In genomic region chr12:94100254-94100653, GRCh38 we compare ENCODE assay signal across 8 cellular contexts. TPM values are rescaled to one million over a fixed set of nuclear protein-coding genes. Genes with fewer than 3 reads are reported as not detected.
DNase-seq lines count a peak whose midpoint lies in the region; ATAC-seq, FAIRE-seq and TF ChIP-seq lines count a peak whose summit lies in the region.

No MANE protein-coding gene starts in this region.

- peak in 1 of 3 donors; percentile 73 for DNase-seq in CD4-positive, CD25-positive, alpha-beta regulatory T cell
- DNase-seq in HTR-8/SVneo (ENCODE audit: insufficient read length, low spot score) (peak; percentile 29), iris pigment epithelial cell (ENCODE audit: low read depth) (peak; percentile 94), KG1 (lab: John Stamatoyannopoulos, UW) (no peak), Right ventricle myocardium superior (no peak), MV-4-11 (lab: John Stamatoyannopoulos, UW) (no peak)
- DNase-seq in activated CD8-positive, alpha-beta T cell treated with anti-CD3 and anti-CD28 coated beads for 36 hours = peak; percentile 63

- peaks cover 9% of the 10 kb centered on the region for H3K27me3 Mint-ChIP-seq in CD4-positive, CD25-positive, alpha-beta regulatory T cell
- peaks cover 18% of the 10 kb centered on the region for H3K27me3 Mint-ChIP-seq in activated CD8-positive, alpha-beta T cell treated with anti-CD3 and anti-CD28 coated beads for 36 hours

- no peaks in the 10 kb centered on the region for H3K36me3 ChIP-seq in CD4-positive, CD25-positive, alpha-beta regulatory T cell (ENCODE audit: control insufficient read depth, insufficient read depth, low read length)

- no peaks in the 10 kb centered on the region for H3K36me3 Mint-ChIP-seq in CD4-positive, CD25-positive, alpha-beta regulatory T cell
- H3K36me3 Mint-ChIP-seq in activated CD8-positive, alpha-beta T cell treated with anti-CD3 and anti-CD28 coated beads for 36 hours (ENCODE audit: low read depth) = no peaks in the 10 kb centered on the region

- CTCF ChIA-PET in activated CD8-positive, alpha-beta T cell treated with anti-CD3 and anti-CD28 coated beads for 36 hours (lab: Charles Lee) = interaction anchor here (0.8 to 6.8 kb wide), 41 partner anchors 9 to 1112 kb away, joined by 3 to 188 read pairs (median 9); partner anchors contain the start of genes MRPL42 and SOCS2

- H3K27ac ChIP-seq in CD4-positive, CD25-positive, alpha-beta regulatory T cell (ENCODE audit: insufficient read depth, low read length, poor library complexity, severe bottlenecking) = no peak overlapping the region

- intact Hi-C loops in activated CD8-positive, alpha-beta T cell treated with anti-CD3 and anti-CD28 coated beads for 36 hours (cut with micrococcal nuclease) = loop anchor here (5.0 to 10.0 kb wide), 3 partner anchors 115 to 675 kb away; no protein-coding TSS in a partner anchor
- intact Hi-C loops in Right ventricle myocardium superior (cut with DNase I) = loop anchor here (2.0 to 5.0 kb wide), 2 partner anchors 333 to 597 kb away; no protein-coding TSS in a partner anchor

- no peak overlapping the region for H3K4me3 ChIP-seq in CD4-positive, CD25-positive, alpha-beta regulatory T cell (ENCODE audit: low read depth, low read length)

- peaks cover 19% of the 10 kb centered on the region for H3K4me1 ChIP-seq in CD4-positive, CD25-positive, alpha-beta regulatory T cell (ENCODE audit: control insufficient read depth, insufficient read depth, low read length, poor library complexity, severe bottlenecking)

- no peaks in the 10 kb centered on the region for H3K27me3 ChIP-seq in CD4-positive, CD25-positive, alpha-beta regulatory T cell (ENCODE audit: control insufficient read depth, insufficient read depth, low read length)

- FAIRE-seq in HTR-8/SVneo (lab: Jason Lieb, UNC) = no peak

- H3K27ac Mint-ChIP-seq in CD4-positive, CD25-positive, alpha-beta regulatory T cell = peak overlapping the region in 2 of 3 donors; percentile 52 to 75
- peak overlapping the region; percentile 81 for H3K27ac Mint-ChIP-seq in activated CD8-positive, alpha-beta T cell treated with anti-CD3 and anti-CD28 coated beads for 36 hours

- peak overlapping the region; percentile 55 to 85 (median 69) for H3K4me3 Mint-ChIP-seq in CD4-positive, CD25-positive, alpha-beta regulatory T cell
- peak overlapping the region; percentile 43 for H3K4me3 Mint-ChIP-seq in activated CD8-positive, alpha-beta T cell treated with anti-CD3 and anti-CD28 coated beads for 36 hours

- POLR2A ChIA-PET in activated CD8-positive, alpha-beta T cell treated with anti-CD3 and anti-CD28 coated beads for 36 hours (lab: Charles Lee) = interaction anchor here (1.1 to 1.9 kb wide), 4 partner anchors 13 to 333 kb away, joined by 5 to 10 read pairs (median 6); no protein-coding TSS in a partner anchor

- peaks cover 0 to 3% (median 0%) of the 10 kb centered on the region in 7 donors for H3K9me3 Mint-ChIP-seq in CD4-positive, CD25-positive, alpha-beta regulatory T cell
- H3K9me3 Mint-ChIP-seq in activated CD8-positive, alpha-beta T cell treated with anti-CD3 and anti-CD28 coated beads for 36 hours = no peaks in the 10 kb centered on the region

- TF ChIP-seq CTCF in activated CD8-positive, alpha-beta T cell treated with anti-CD3 and anti-CD28 coated beads for 36 hours (IDR thresholded peaks at IDR 0.05) = no peak

- H3K4me1 Mint-ChIP-seq in CD4-positive, CD25-positive, alpha-beta regulatory T cell = peaks cover 4 to 27% (median 13%) of the 10 kb centered on the region in 4 donors
- H3K4me1 Mint-ChIP-seq in activated CD8-positive, alpha-beta T cell treated with anti-CD3 and anti-CD28 coated beads for 36 hours (ENCODE audit: low read depth) = peaks cover 18% of the 10 kb centered on the region

- no peak for ATAC-seq in CD4-positive, CD25-positive, alpha-beta regulatory T cell (ENCODE audit: low read depth in 2 of 2)
- ATAC-seq in activated CD8-positive, alpha-beta T cell treated with anti-CD3 and anti-CD28 coated beads for 36 hours = peak; percentile 43
- no peak for ATAC-seq in Right ventricle myocardium superior (ENCODE audit: poor library complexity)
- ATAC-seq in HG02798 (IDR thresholded peaks at IDR 0.05; ENCODE audit: poor library complexity, unreplicated experiment) = no peak

- no peaks in the 10 kb centered on the region for H3K9me3 ChIP-seq in CD4-positive, CD25-positive, alpha-beta regulatory T cell (ENCODE audit: control insufficient read depth in 2 of 2, low read length in 2 of 2)

RNA-seq across cellular contexts. Expression of gene PLXNC1, which starts 48.1 kb away (rescaled TPM):
- total RNA-seq in CD4-positive, CD25-positive, alpha-beta regulatory T cell = 13.8 TPM
- polyA plus RNA-seq in CD4-positive, CD25-positive, alpha-beta regulatory T cell = 1 to 10 TPM; 1.2 to 3.1 (median 2.3) TPM
- total RNA-seq in activated CD8-positive, alpha-beta T cell treated with anti-CD3 and anti-CD28 coated beads for 36 hours = 1 to 10 TPM; 8.8 to 9.5 TPM
- 3.3 TPM for total RNA-seq in Right ventricle myocardium superior

Comparison
In these comparisons a context has a peak if more than half of its experiments do, and no peak if none do; other contexts are left out.
1. DNase-seq: peak in HTR-8/SVneo (single experiment), activated CD8-positive, alpha-beta T cell treated with anti-CD3 and anti-CD28 coated beads for 36 hours (single experiment) and iris pigment epithelial cell (single experiment); none in KG1 (single experiment), Right ventricle myocardium superior (single experiment) and MV-4-11 (single experiment).